In the genomic region with DNA sequence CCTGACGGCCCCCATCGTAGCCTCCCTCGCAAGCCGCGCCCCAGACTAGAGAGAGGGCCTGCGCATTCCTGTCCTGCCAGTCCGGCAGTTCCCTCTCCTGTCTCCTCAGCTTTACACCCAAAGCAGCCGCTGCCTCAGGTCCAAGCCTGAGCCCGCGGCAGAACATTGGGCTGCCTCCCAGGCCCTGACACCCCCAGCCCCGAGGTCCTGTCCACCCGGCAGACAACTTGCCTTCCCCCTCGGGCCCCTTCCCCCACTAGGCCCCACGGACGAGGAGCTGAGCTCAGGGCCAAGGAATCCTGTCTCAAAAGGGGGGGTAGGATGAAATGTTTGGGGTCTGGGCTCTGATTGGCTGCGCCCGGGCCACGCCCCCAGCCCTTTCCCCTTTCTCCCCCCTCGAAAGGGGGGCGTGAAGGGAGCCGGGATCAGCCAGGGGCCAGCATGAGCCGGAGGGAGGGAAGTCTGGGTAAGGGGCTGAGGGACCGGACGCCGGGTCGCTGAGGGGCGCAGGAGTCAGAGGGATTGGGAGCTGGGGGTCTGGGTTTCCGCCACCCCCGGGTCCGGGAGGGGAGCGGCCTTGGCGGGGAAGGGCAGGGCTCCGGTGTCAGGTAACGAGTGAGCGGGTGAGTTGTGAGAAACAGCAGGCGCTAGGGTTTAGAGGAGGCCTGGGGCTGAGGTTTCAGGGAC, we compare ENCODE assay signal across 8 cellular contexts. TPM values are rescaled to one million over a fixed set of nuclear protein-coding genes. Genes with fewer than 3 reads are reported as not detected.
DNase-seq lines count a peak whose midpoint lies in the region; ATAC-seq and TF ChIP-seq lines count a peak whose summit lies in the region.

A gene with protein sequence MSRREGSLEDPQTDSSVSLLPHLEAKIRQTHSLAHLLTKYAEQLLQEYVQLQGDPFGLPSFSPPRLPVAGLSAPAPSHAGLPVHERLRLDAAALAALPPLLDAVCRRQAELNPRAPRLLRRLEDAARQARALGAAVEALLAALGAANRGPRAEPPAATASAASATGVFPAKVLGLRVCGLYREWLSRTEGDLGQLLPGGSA (plus strand): TSS at position 412 of the 687 bp plus-strand sequence. CDS start 30 bp downstream, at position 442.

- no peaks in the 10 kb centered on the region for H3K27me3 ChIP-seq in ovary

- H3K36me3 Mint-ChIP-seq in IgD-negative memory B cell, result no peaks in the 10 kb centered on the region

- H3K4me1 Mint-ChIP-seq in IgD-negative memory B cell, result peaks cover 18 to 27% (median 25%) of the 10 kb centered on the region in 3 donors

- WGBS in ovary, 3 donors, result 1 to 5% (median 3%) methylated on average over 33 to 36 of the region's 36 CpGs

- no peak for TF ChIP-seq CTCF in ovary (IDR thresholded peaks at IDR 0.05)

- peak within 1 kb of the TSS; percentile 65 to 94 (median 76) for H3K4me3 Mint-ChIP-seq in IgD-negative memory B cell

- peak; percentile 72 for TF ChIP-seq POLR2A in ovary (IDR thresholded peaks at IDR 0.05)

- H3K27ac ChIP-seq in angular gyrus (ENCODE audit: low read depth, low read length) (peak within 1 kb of the TSS; percentile 95), ovary (peak within 1 kb of the TSS; percentile 97)

- peak; percentile 32 for TF ChIP-seq EP300 in ovary (IDR thresholded peaks at IDR 0.05)

- intact Hi-C loops in left ventricle myocardium superior (cut with micrococcal nuclease) (no loop called here), ovary (cut with DNase I) (no loop called here)

- H3K27me3 Mint-ChIP-seq in IgD-negative memory B cell, result no peaks in the 10 kb centered on the region

- DNase-seq in C1 segment of cervical spinal cord (lab: John Stamatoyannopoulos, UW) (peak in 12 of 14 donors; percentile 9 to 81 (median 62)), left ventricle myocardium superior (peak; percentile 88), ovary (peak; percentile 90 to 92 (median 91)), NAMALWA (ENCODE audit: low spot score) (no peak), GF-D8 (lab: John Stamatoyannopoulos, UW) (no peak)

- peak within 1 kb of the TSS; percentile 96 for H3K27ac Mint-ChIP-seq in IgD-negative memory B cell

- peak within 1 kb of the TSS; percentile 60 for H3K4me3 ChIP-seq in ovary

- no peaks in the 10 kb centered on the region for H3K9me3 ChIP-seq in ovary

- no peaks in the 10 kb centered on the region for H3K36me3 ChIP-seq in ovary

- peaks cover 15% of the 10 kb centered on the region for H3K4me1 ChIP-seq in ovary (ENCODE audit: insufficient read depth)

- H3K9me3 Mint-ChIP-seq in IgD-negative memory B cell, result no peaks in the 10 kb centered on the region

- ATAC-seq in left ventricle myocardium superior (peak; percentile 81), GM21619 (IDR thresholded peaks at IDR 0.05; ENCODE audit: unreplicated experiment) (no peak)

RNA-seq across cellular contexts. Expression of the gene that starts here (rescaled TPM):
- polyA plus RNA-seq in IgD-negative memory B cell (not detected), ovary (10 to 100 TPM in 1 of 2 donors, 1 to 10 TPM in 1; 7.9 to 16.2 TPM)
- total RNA-seq in left ventricle myocardium superior (7.5 TPM), ovary (10 to 100 TPM in 5 of 7 donors, 1 to 10 TPM in 2; 7.0 to 22.4 (median 14.4) TPM)

Comparison
In these comparisons a context has a peak if more than half of its experiments do, and no peak if none do; other contexts are left out.
1. DNase-seq: peak in C1 segment of cervical spinal cord (12 of 14), left ventricle myocardium superior (single experiment) and ovary (5 of 5); none in NAMALWA (single experiment) and GF-D8 (single experiment).